In the genomic region with DNA sequence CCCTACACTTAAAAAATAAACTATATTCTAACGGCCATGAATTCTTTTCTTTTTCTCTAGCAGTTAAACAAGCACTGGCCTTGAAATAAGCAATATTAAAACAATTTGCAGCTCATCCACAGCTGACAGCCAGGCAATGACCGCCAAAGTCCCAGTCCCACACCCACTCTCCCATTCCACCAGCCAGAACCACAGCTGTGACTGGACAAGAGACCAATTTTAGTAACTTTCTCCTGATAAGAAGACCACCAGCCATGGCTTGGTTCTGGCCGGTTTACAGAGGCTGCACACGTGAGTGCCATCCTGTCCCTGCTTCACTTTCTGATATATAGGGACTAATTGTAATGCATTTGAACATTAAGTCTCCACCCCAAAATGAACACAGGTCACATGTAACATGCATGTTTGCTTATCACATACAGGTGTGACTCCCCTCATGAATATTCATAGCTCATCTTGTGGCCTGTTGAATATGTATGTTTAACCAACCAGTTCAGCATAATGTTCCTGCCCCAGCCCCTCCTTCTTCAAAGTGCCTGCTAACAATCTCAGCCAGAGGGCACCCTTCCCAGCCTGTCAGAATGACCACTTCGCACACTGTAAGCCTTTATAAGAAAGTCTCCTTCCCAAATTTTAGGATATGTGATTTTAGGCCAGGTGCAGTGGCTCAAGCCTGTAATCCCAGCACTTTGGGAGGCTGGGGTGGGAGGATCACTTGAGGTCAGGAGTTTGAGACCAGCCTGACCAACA, we compare ENCODE assay signal across 13 cellular contexts. TPM values are rescaled to one million over a fixed set of nuclear protein-coding genes. Genes with fewer than 3 reads are reported as not detected.
DNase-seq lines count a peak whose midpoint lies in the region; ATAC-seq, FAIRE-seq and TF ChIP-seq lines count a peak whose summit lies in the region.
"Had no signal": no experiment of that assay in that cellular context is flagged by ENCODE, and none has a peak within 500 bp of the region (broad histone marks: within the 10 kb centered on the region; RNA-seq: fewer than 3 reads in every experiment).

No MANE protein-coding gene starts in this region.

- no peak for TF ChIP-seq RAD21 in HepG2 (CRISPR knock-in tag; IDR thresholded peaks at IDR 0.05)

- H3K27ac ChIP-seq in HepG2 (ENCODE audit: extremely low read length, insufficient read depth, low read length): no peak overlapping the region
- H3K27ac ChIP-seq: pancreas had no signal

- TF ChIP-seq POLR2A in HepG2 (IDR thresholded peaks at IDR 0.05; ENCODE audit: insufficient read depth in 1 of 2, low read depth in 2 of 2, low read length in 2 of 2): no peak

- H3K4me1 ChIP-seq in BE2C (no peaks in the 10 kb centered on the region), HepG2 (ENCODE audit: insufficient read depth, low read length) (no peaks in the 10 kb centered on the region)
- H3K4me1 ChIP-seq: pancreas had no signal

- no TSS peak for BruUV-seq in HepG2 (replicated peaks; lab: Mats Ljungman, UMichigan)

- POLR2A ChIA-PET in HepG2 (lab: Yijun Ruan, JAX): no interaction called here

- no peaks in the 10 kb centered on the region for H3K79me2 ChIP-seq in HepG2 (ENCODE audit: insufficient read depth, low read length)

- H3K27me3 ChIP-seq in BE2C (no peaks in the 10 kb centered on the region; the same call in 1 of the 2 replicates), bronchial epithelial cell (ENCODE audit: control insufficient read depth, insufficient read depth, low read length) (no peaks in the 10 kb centered on the region), HepG2 (ENCODE audit: control insufficient read depth in 1 of 2, insufficient read depth in 2 of 2, low read length in 2 of 2) (peaks cover 1 to 4% of the 10 kb centered on the region in 2 experiments; a peak in 2 of 5 replicates)
- H3K27me3 ChIP-seq: pancreas had no signal

- no peaks in the 10 kb centered on the region for H4K20me1 ChIP-seq in HepG2 (ENCODE audit: insufficient read depth, low read length)

- intact Hi-C loops in HepG2 (cut with micrococcal nuclease; ENCODE audit: unreplicated experiment): no loop called here

- TF ChIP-seq CTCF in BE2C (IDR thresholded peaks at IDR 0.05; ENCODE audit: low read depth, low read length) (peak; percentile 36; the same call in 1 of the 2 replicates), bronchial epithelial cell (IDR thresholded peaks at IDR 0.05; ENCODE audit: insufficient read depth, low read length, severe bottlenecking) (peak; percentile 16), HepG2 (CRISPR knock-in tag; IDR thresholded peaks at IDR 0.05) (peak; percentile 44)

- no peak overlapping the region for H2AFZ ChIP-seq in HepG2 (ENCODE audit: low read length)

- DNase-seq in BE2C (no peak), LHCN-M2 (ENCODE audit: low read depth) (peak; percentile 11), bronchial epithelial cell (ENCODE audit: low read depth) (peak; percentile 13), HepG2 (ENCODE audit: low spot score) (no peak), left lobe of liver (ENCODE audit: low spot score) (no peak), NK-92 (lab: John Stamatoyannopoulos, UW; ENCODE audit: unreplicated experiment) (no peak)
- no peak for DNase-seq in activated CD4-positive, alpha-beta T cell treated with anti-CD3 and anti-CD28 coated beads, Interleukin-2, amount 50 U/mL, for 4 hours
- DNase-seq: activated T-cell treated with anti-CD3 and anti-CD28 coated beads, Interleukin-2, amount 50 U/mL, for 1 hour; NCI-H2081; pancreas; T-helper 1 cell had no signal

- FAIRE-seq in bronchial epithelial cell (lab: Jason Lieb, UNC): no peak
- no peak for FAIRE-seq in HepG2 (lab: Jason Lieb, UNC)
- FAIRE-seq: colon, pancreas had no signal

- H3K4me2 ChIP-seq in HepG2 (ENCODE audit: low read depth, low read length): no peak overlapping the region

- in situ Hi-C loops in HepG2 (cut with HindIII; ENCODE audit: extremely low pct_ligation_motif_present, low pct_unique_long_range_greater_than_20kb): no loop called here

- 49% methylated on average over 5 of the region's 5 CpGs for WGBS in HepG2 (ENCODE audit: low lambda C conversion rate)

- TF ChIP-seq EP300 in HepG2 (IDR thresholded peaks at IDR 0.05; ENCODE audit: low read depth in 2 of 2, low read length in 2 of 2) (no peak), HepG2 (CRISPR knock-in tag; IDR thresholded peaks at IDR 0.05; ENCODE audit: borderline replicate concordance) (no peak)

- H3K9ac ChIP-seq in HepG2 (ENCODE audit: insufficient read depth, low read depth, low read length): no peak overlapping the region

- H3K9me3 ChIP-seq in BE2C: no peaks in the 10 kb centered on the region
- no peaks in the 10 kb centered on the region for H3K9me3 ChIP-seq in HepG2 (ENCODE audit: low read length)
- H3K9me3 ChIP-seq: pancreas had no signal

- ATAC-seq in HepG2: peak; percentile 53; the same call in 2 of the 3 replicates
- no peak for ATAC-seq in left lobe of liver
- no peak for ATAC-seq in GM19397 (IDR thresholded peaks at IDR 0.05; ENCODE audit: unreplicated experiment)

- H3K4me3 ChIP-seq in BE2C (ENCODE audit: low read depth, low read length): no peak overlapping the region
- no peak overlapping the region for H3K4me3 ChIP-seq in bronchial epithelial cell (ENCODE audit: low read depth, low read length)
- no peak overlapping the region for H3K4me3 ChIP-seq in HepG2 (replicated peaks in 1 of 3; ENCODE audit: insufficient read depth in 1 of 3, low read depth in 2 of 3, low read length in 3 of 3)
- H3K4me3 ChIP-seq: pancreas had no signal

- H3K36me3 ChIP-seq in BE2C (no peaks in the 10 kb centered on the region), bronchial epithelial cell (ENCODE audit: control insufficient read depth, insufficient read depth, low read length) (no peaks in the 10 kb centered on the region), HepG2 (replicated peaks in 1 of 2; ENCODE audit: control insufficient read depth in 1 of 2, insufficient read depth in 2 of 2, low read length in 2 of 2) (no peaks in the 10 kb centered on the region)
- H3K36me3 ChIP-seq: pancreas had no signal

- CTCF ChIA-PET in HepG2 (lab: Yijun Ruan, JAX; ENCODE audit: low intra/inter-chr PET ratio, low total read pairs): no interaction called here

TF ChIP-seq in HepG2, 621 proteins besides CTCF, POLR2A, EP300 and RAD21:
- TF ChIP-seq KLF15 (CRISPR knock-in tag; IDR thresholded peaks at IDR 0.05; ENCODE audit: borderline replicate concordance) (no peak), STAG1 (CRISPR knock-in tag; IDR thresholded peaks at IDR 0.05) (peak; percentile 59)

RNA-seq across cellular contexts. Expression of gene FANCC, which starts 23.9 kb away (rescaled TPM):
- 10.3 TPM for polyA plus RNA-seq in BE2C (2012; ENCODE audit: insufficient read depth, insufficient read length, low read depth)
- 5.2 and 13.4 TPM in 2 replicates for total RNA-seq in LHCN-M2 (2014; rRNA removed)
- 5.8 TPM for polyA plus RNA-seq in LHCN-M2 (2012)
- 3.4 and 3.7 TPM in 2 replicates for total RNA-seq in bronchial epithelial cell
- total RNA-seq in HepG2 (2016; rRNA removed; fragmentation: Illumina TruSeq; extraction: Trizol): 7.4 and 11.4 TPM in 2 replicates
- 5.6 and 5.9 TPM in 2 replicates for total RNA-seq in HepG2 (2016; cell fraction: cytosol; rRNA removed; fragmentation: Illumina TruSeq; extraction: Trizol; ENCODE audit: low read depth)
- total RNA-seq in HepG2 (2016; cell fraction: insoluble cytoplasmic fraction; rRNA removed; fragmentation: Illumina TruSeq; extraction: Trizol): 8.0 and 9.7 TPM in 2 replicates
- total RNA-seq in HepG2 (2016; cell fraction: membrane; rRNA removed; fragmentation: Illumina TruSeq; extraction: Trizol): 7.2 and 7.7 TPM in 2 replicates
- total RNA-seq in HepG2 (2016; cell fraction: nucleus; rRNA removed; fragmentation: Illumina TruSeq; extraction: Trizol): 23.6 and 26.0 TPM in 2 replicates
- polyA plus RNA-seq in HepG2 (2011; rRNA removed): 7.3 and 8.6 TPM in 2 replicates
- 5.1 and 5.7 TPM in 2 replicates for polyA plus RNA-seq in HepG2 (2011; cell fraction: cytosol; rRNA removed)
- 8.3 and 9.9 TPM in 2 replicates for polyA plus RNA-seq in HepG2 (2011; cell fraction: nucleus; rRNA removed)
- polyA plus RNA-seq in HepG2 (2012): 6.4 and 7.4 TPM in 2 replicates
- polyA plus RNA-seq in HepG2 (2016; cell fraction: cytosol; fragmentation: Illumina TruSeq; extraction: Trizol; ENCODE audit: low read depth): 1.5 and 2.7 TPM in 2 replicates
- polyA plus RNA-seq in HepG2 (2016; cell fraction: insoluble cytoplasmic fraction; fragmentation: Illumina TruSeq; extraction: Trizol; ENCODE audit: low read depth): 14.2 and 14.5 TPM in 2 replicates
- 4.3 and 4.6 TPM in 2 replicates for polyA plus RNA-seq in HepG2 (2016; cell fraction: membrane; fragmentation: Illumina TruSeq; extraction: Trizol; ENCODE audit: low read depth)
- polyA plus RNA-seq in HepG2 (2016; cell fraction: nucleus; fragmentation: Illumina TruSeq; extraction: Trizol; ENCODE audit: insufficient read depth, low read depth): 12.6 and 13.6 TPM in 2 replicates
- 10.0 and 32.5 TPM in 2 replicates for polyA minus RNA-seq in HepG2 (2011; rRNA and poly(A)+ RNA removed; ENCODE audit: low replicate concordance)
- polyA minus RNA-seq in HepG2 (2011; cell fraction: cytosol; rRNA and poly(A)+ RNA removed): 6.2 and 7.1 TPM in 2 replicates
- polyA minus RNA-seq in HepG2 (2011; cell fraction: nucleus; rRNA and poly(A)+ RNA removed): 35.4 and 38.5 TPM in 2 replicates
- 29.2 TPM for total RNA-seq in left lobe of liver

Comparison
In these comparisons a context has a peak if more than half of its experiments do, and no peak if none do; other contexts are left out.
1. DNase-seq: peak in LHCN-M2 (single experiment) and bronchial epithelial cell (single experiment); none in BE2C (single experiment), HepG2 (single experiment), left lobe of liver (single experiment), activated CD4-positive, alpha-beta T cell treated with anti-CD3 and anti-CD28 coated beads, Interleukin-2, amount 50 U/mL, for 4 hours (0 of 2) and NK-92 (single experiment).
2. Peak in every context shown above with its lines, with median percentiles within 50 percentile points of each other: CTCF ChIP-seq.